8 cellular contexts compared by ENCODE assay signal in genomic region chr14:73462078-73462715, GRCh38. TPM values are rescaled to one million over a fixed set of nuclear protein-coding genes. Genes with fewer than 3 reads are reported as not detected.
A peak's percentile ranks its signal among the peaks of the same experiment; 100 is the strongest.
DNase-seq lines count a peak whose midpoint lies in the region; ATAC-seq and TF ChIP-seq lines count a peak whose summit lies in the region.

No MANE protein-coding gene starts in this region.

- no peaks in the 10 kb centered on the region for H3K36me3 Mint-ChIP-seq in GM23338 (ENCODE audit: low read depth)
- H3K36me3 Mint-ChIP-seq in mesothelial cell of epicardium = no peaks in the 10 kb centered on the region

- peaks cover under 1% of the 10 kb centered on the region; the same call in 1 of the 2 replicates for H4K20me1 ChIP-seq in GM23338 (replicated peaks; ENCODE audit: insufficient read depth)

- H3K4me3 Mint-ChIP-seq in GM23338 (no peak overlapping the region; the same call in 2 of the 3 replicates), mesothelial cell of epicardium (peak overlapping the region; percentile 39)

- no peaks in the 10 kb centered on the region for H3K9me2 ChIP-seq in GM23338 (ENCODE audit: insufficient read depth)

- H3F3A ChIP-seq in GM23338 (replicated peaks; ENCODE audit: low read depth) = 0 out of 2 replicates have a peak, but pooled peaks cover 2% of the 10 kb centered on the region

- H3K4me3 ChIP-seq in GM23338 = no peak overlapping the region

- no peak for ATAC-seq in GM23338
- ATAC-seq in GM21390 (IDR thresholded peaks at IDR 0.05; ENCODE audit: unreplicated experiment) = no peak
- ATAC-seq in HG03039 (IDR thresholded peaks at IDR 0.05; ENCODE audit: unreplicated experiment) = no peak

- peaks cover 8% of the 10 kb centered on the region for H3K79me2 ChIP-seq in GM23338 (replicated peaks; ENCODE audit: insufficient read depth)

- TF ChIP-seq CTCF in GM23338 (conservative IDR thresholded peaks at IDR 0.05; ENCODE audit: low read depth in 2 of 2) (no peak), mesothelial cell of epicardium (IDR thresholded peaks at IDR 0.05; ENCODE audit: unreplicated experiment) (no peak)

- DNase-seq in GM23338 (ENCODE audit: low spot score) = no peak
- DNase-seq in NCI-H526 treated with DMSO at 0.1 percent for 48 hours (lab: John Stamatoyannopoulos, UW) = peak; percentile 85
- DNase-seq in dedifferentiated amniotic fluid mesenchymal stem cell (ENCODE audit: extremely low spot score) = peak; percentile 67
- DNase-seq in mesothelial cell of epicardium (ENCODE audit: low spot score in 2 of 2, unreplicated experiment in 2 of 2) = no peak
- DNase-seq in NAMALWA (ENCODE audit: low spot score) = no peak
- no peak for DNase-seq in foreskin melanocyte

- H3K4me2 ChIP-seq in GM23338 = no peak overlapping the region

- no peaks in the 10 kb centered on the region for H3K36me3 ChIP-seq in GM23338 (ENCODE audit: insufficient read depth)

- H3K4me1 ChIP-seq in GM23338 (ENCODE audit: insufficient read depth) = peaks cover 4% of the 10 kb centered on the region; the same call in 1 of the 2 replicates

- no peak overlapping the region for H3K27ac ChIP-seq in GM23338 (ENCODE audit: low read depth)

- peak overlapping the region; percentile 89 for H2AFZ ChIP-seq in GM23338

- H3K4me1 Mint-ChIP-seq in GM23338 = peaks cover 26% of the 10 kb centered on the region
- peaks cover 65% of the 10 kb centered on the region for H3K4me1 Mint-ChIP-seq in mesothelial cell of epicardium

- no peak overlapping the region for H3K27ac Mint-ChIP-seq in GM23338
- peak overlapping the region; percentile 77 for H3K27ac Mint-ChIP-seq in mesothelial cell of epicardium

- H3K9me3 Mint-ChIP-seq in GM23338 (no peaks in the 10 kb centered on the region; the same call in 2 of the 3 replicates), mesothelial cell of epicardium (no peaks in the 10 kb centered on the region)

- H3K27me3 Mint-ChIP-seq in GM23338 (ENCODE audit: insufficient read depth, low read depth, poor library complexity) (peaks cover 16% of the 10 kb centered on the region), mesothelial cell of epicardium (ENCODE audit: low read depth) (no peaks in the 10 kb centered on the region)

- no peaks in the 10 kb centered on the region for H3K27me3 ChIP-seq in GM23338 (ENCODE audit: insufficient read depth)

TF ChIP-seq in GM23338, 12 proteins besides CTCF, POLR2A, EP300 and RAD21 (continues in another document):
- TF ChIP-seq EZH2 (IDR thresholded peaks at IDR 0.05; ENCODE audit: low read depth, unreplicated experiment) (no peak), ZNF331 (CRISPR knock-in tag; IDR thresholded peaks at IDR 0.05; ENCODE audit: low read depth) (no peak), CREB1 (CRISPR knock-in tag; IDR thresholded peaks at IDR 0.05; ENCODE audit: low read depth) (no peak), ZNF114 (CRISPR knock-in tag; IDR thresholded peaks at IDR 0.05) (no peak), ETS1 (IDR thresholded peaks at IDR 0.05) (no peak), EZH2phosphoT487 (IDR thresholded peaks at IDR 0.05; ENCODE audit: unreplicated experiment) (no peak), POLR2AphosphoS5 (IDR thresholded peaks at IDR 0.05; ENCODE audit: low read depth) (no peak), STAT1 (IDR thresholded peaks at IDR 0.05; ENCODE audit: unreplicated experiment) (no peak), NANOG (IDR thresholded peaks at IDR 0.05; ENCODE audit: borderline replicate concordance) (no peak), JUNB (IDR thresholded peaks at IDR 0.05; ENCODE audit: unreplicated experiment) (no peak)
- TF ChIP-seq, protein P1, sequence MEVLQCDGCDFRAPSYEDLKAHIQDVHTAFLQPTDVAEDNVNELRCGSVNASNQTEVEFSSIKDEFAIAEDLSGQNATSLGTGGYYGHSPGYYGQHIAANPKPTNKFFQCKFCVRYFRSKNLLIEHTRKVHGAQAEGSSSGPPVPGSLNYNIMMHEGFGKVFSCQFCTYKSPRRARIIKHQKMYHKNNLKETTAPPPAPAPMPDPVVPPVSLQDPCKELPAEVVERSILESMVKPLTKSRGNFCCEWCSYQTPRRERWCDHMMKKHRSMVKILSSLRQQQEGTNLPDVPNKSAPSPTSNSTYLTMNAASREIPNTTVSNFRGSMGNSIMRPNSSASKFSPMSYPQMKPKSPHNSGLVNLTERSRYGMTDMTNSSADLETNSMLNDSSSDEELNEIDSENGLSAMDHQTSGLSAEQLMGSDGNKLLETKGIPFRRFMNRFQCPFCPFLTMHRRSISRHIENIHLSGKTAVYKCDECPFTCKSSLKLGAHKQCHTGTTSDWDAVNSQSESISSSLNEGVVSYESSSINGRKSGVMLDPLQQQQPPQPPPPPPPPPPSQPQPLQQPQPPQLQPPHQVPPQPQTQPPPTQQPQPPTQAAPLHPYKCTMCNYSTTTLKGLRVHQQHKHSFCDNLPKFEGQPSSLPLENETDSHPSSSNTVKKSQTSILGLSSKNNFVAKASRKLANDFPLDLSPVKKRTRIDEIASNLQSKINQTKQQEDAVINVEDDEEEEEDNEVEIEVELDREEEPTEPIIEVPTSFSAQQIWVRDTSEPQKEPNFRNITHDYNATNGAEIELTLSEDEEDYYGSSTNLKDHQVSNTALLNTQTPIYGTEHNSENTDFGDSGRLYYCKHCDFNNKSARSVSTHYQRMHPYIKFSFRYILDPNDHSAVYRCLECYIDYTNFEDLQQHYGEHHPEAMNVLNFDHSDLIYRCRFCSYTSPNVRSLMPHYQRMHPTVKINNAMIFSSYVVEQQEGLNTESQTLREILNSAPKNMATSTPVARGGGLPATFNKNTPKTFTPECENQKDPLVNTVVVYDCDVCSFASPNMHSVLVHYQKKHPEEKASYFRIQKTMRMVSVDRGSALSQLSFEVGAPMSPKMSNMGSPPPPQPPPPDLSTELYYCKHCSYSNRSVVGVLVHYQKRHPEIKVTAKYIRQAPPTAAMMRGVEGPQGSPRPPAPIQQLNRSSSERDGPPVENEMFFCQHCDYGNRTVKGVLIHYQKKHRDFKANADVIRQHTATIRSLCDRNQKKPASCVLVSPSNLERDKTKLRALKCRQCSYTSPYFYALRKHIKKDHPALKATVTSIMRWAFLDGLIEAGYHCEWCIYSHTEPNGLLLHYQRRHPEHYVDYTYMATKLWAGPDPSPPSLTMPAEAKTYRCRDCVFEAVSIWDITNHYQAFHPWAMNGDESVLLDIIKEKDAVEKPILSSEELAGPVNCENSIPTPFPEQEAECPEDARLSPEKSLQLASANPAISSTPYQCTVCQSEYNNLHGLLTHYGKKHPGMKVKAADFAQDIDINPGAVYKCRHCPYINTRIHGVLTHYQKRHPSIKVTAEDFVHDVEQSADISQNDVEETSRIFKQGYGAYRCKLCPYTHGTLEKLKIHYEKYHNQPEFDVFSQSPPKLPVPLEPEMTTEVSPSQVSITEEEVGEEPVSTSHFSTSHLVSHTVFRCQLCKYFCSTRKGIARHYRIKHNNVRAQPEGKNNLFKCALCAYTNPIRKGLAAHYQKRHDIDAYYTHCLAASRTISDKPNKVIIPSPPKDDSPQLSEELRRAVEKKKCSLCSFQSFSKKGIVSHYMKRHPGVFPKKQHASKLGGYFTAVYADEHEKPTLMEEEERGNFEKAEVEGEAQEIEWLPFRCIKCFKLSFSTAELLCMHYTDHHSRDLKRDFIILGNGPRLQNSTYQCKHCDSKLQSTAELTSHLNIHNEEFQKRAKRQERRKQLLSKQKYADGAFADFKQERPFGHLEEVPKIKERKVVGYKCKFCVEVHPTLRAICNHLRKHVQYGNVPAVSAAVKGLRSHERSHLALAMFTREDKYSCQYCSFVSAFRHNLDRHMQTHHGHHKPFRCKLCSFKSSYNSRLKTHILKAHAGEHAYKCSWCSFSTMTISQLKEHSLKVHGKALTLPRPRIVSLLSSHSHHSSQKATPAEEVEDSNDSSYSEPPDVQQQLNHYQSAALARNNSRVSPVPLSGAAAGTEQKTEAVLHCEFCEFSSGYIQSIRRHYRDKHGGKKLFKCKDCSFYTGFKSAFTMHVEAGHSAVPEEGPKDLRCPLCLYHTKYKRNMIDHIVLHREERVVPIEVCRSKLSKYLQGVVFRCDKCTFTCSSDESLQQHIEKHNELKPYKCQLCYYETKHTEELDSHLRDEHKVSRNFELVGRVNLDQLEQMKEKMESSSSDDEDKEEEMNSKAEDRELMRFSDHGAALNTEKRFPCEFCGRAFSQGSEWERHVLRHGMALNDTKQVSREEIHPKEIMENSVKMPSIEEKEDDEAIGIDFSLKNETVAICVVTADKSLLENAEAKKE (CRISPR knock-in tag; IDR thresholded peaks at IDR 0.05) = no peak

RNA-seq across cellular contexts. Expression of gene NUMB, which starts 3.9 kb away (rescaled TPM):
- total RNA-seq in GM23338 (2014; rRNA removed; shearing (Covaris generic)) = 34.3 and 36.7 TPM in 2 replicates
- polyA plus RNA-seq in GM23338 (2016; fragmentation: Nextera tagmentation; extraction: Ambion mirVana) = 30.2 and 32.1 TPM in 2 replicates
- 85.8 to 89.8 TPM (median 88.0 TPM) in 3 replicates for total RNA-seq in mesothelial cell of epicardium

RNA-seq across cellular contexts. Expression of gene RIOX1, which starts 28.5 kb away (rescaled TPM):
- 54.2 and 57.3 TPM in 2 replicates for total RNA-seq in GM23338 (2014; rRNA removed; shearing (Covaris generic))
- 21.2 and 24.6 TPM in 2 replicates for polyA plus RNA-seq in GM23338 (2016; fragmentation: Nextera tagmentation; extraction: Ambion mirVana)
- total RNA-seq in mesothelial cell of epicardium = 12.4 to 12.6 TPM (median 12.6 TPM) in 3 replicates

Comparison
In these comparisons a context has a peak if more than half of its experiments do, and no peak if none do; other contexts are left out.
1. DNase-seq: peak in NCI-H526 treated with DMSO at 0.1 percent for 48 hours (single experiment) and dedifferentiated amniotic fluid mesenchymal stem cell (single experiment); none in GM23338 (single experiment), mesothelial cell of epicardium (0 of 2), NAMALWA (single experiment) and foreskin melanocyte (single experiment).